8 cellular contexts compared by ENCODE assay signal in the genomic region with DNA sequence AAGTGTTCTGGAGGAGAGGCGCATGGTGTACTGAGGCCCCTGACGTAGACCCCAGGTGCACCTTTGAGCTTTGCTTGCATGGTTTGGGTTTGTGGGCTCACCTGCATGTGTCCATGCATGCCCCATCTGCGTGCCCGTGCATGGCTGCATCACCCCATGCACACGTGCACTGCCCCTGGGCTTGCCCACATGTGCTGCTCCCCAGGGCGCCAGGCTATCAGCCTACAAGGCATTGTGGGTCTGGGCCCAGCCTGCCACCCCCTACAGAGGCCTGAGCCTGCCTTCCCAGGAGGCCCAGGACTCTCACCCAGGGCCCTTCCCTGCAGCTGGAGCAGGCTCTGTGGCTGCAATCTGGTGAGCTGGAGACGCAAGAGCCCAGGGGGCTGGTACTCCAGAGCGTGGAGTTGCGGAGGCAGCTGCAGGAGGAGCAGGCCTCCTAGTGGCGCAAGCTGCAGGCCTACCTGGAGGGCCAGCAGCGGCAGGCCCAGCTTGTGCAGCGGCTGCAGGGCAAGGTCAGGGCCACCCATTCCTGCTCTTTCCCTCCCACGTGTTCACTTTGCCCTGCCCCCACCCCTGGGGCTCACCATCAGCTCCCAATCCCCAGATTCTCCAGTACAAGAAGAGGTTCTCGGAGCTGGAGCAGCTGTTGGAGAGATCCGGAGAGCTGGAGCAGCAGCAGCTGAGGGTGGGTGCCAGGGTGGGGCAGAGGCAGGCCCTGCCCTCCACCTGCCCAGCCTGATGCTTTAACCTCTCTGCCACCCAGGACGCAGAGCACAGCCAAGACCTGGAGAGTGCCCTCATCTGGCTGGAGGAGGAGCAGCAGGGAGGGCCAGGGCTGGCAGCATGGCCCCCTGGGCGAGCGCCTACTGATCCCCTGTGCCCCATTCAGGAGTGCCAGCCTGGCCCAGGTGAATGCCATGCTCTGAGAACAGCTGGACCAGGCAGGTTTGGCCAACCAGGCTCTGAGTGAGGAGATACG. TPM values are rescaled to one million over a fixed set of nuclear protein-coding genes. Genes with fewer than 3 reads are reported as not detected.
DNase-seq lines count a peak whose midpoint lies in the region; ATAC-seq, FAIRE-seq and TF ChIP-seq lines count a peak whose summit lies in the region.
"Not testable (repeated sequence)": the region's sequence is repeated elsewhere in the genome, so short reads cannot be mapped to it uniquely, and the experiment has no call there.
"Had no signal": no experiment of that assay in that cellular context is flagged by ENCODE, and none has a peak within 500 bp of the region (broad histone marks: within the 10 kb centered on the region; RNA-seq: fewer than 3 reads in every experiment).

No MANE protein-coding gene starts in this region.

- H3K9me3 ChIP-seq in right cardiac atrium (ENCODE audit: control insufficient read depth, low read length); mucosa of descending colon: not testable (repeated sequence)

- FAIRE-seq in H54 (lab: Jason Lieb, UNC) = peak; percentile 70

- not testable (repeated sequence) for H3K36me3 Mint-ChIP-seq in activated T-cell treated with anti-CD3 and anti-CD28 coated beads, Interleukin-2, amount 50 U/mL, for 4 hours (ENCODE audit: insufficient read depth); central memory CD8-positive, alpha-beta T cell (ENCODE audit: insufficient read depth); stimulated activated effector memory CD8-positive, alpha-beta T cell treated with anti-CD3 and anti-CD28 coated beads, Interleukin-12 subunit alpha, Interleukin-12 subunit beta, amount 100 ng/mL, for 72 hours

- not testable (repeated sequence) for H3K4me3 ChIP-seq in right cardiac atrium (ENCODE audit: low read length); mucosa of descending colon

- ATAC-seq in SK-N-SH treated with all-trans-retinoic acid at 6 μM for 48 hours = peak; percentile 83
- peak; percentile 58 to 66 for ATAC-seq in activated T-cell treated with anti-CD3 and anti-CD28 coated beads, Interleukin-2, amount 50 U/mL, for 4 hours
- ATAC-seq in central memory CD8-positive, alpha-beta T cell (replicated peaks; ENCODE audit: extremely low read depth, poor library complexity, severe bottlenecking) = peak; percentile 60
- ATAC-seq in right cardiac atrium = peak; percentile 60 to 63
- peak; percentile 91 for ATAC-seq in mucosa of descending colon
- ATAC-seq in stimulated activated effector memory CD8-positive, alpha-beta T cell treated with anti-CD3 and anti-CD28 coated beads, Interleukin-12 subunit alpha, Interleukin-12 subunit beta, amount 100 ng/mL, for 72 hours = peak; percentile 85

- not testable (repeated sequence) for H3K27me3 ChIP-seq in right cardiac atrium (ENCODE audit: control insufficient read depth, insufficient read depth)

- H3K27ac Mint-ChIP-seq in central memory CD8-positive, alpha-beta T cell (ENCODE audit: low read depth); stimulated activated effector memory CD8-positive, alpha-beta T cell treated with anti-CD3 and anti-CD28 coated beads, Interleukin-12 subunit alpha, Interleukin-12 subunit beta, amount 100 ng/mL, for 72 hours: not testable (repeated sequence)

- not testable (repeated sequence) for H3K4me1 Mint-ChIP-seq in activated T-cell treated with anti-CD3 and anti-CD28 coated beads, Interleukin-2, amount 50 U/mL, for 4 hours (ENCODE audit: low read depth); central memory CD8-positive, alpha-beta T cell; stimulated activated effector memory CD8-positive, alpha-beta T cell treated with anti-CD3 and anti-CD28 coated beads, Interleukin-12 subunit alpha, Interleukin-12 subunit beta, amount 100 ng/mL, for 72 hours

- H3K36me3 ChIP-seq in mucosa of descending colon (ENCODE audit: low read depth) = not testable (repeated sequence)

- intact Hi-C loops in right cardiac atrium (cut with DNase I); mucosa of descending colon (cut with DNase I, micrococcal nuclease): not testable (repeated sequence)

- H3K4me1 ChIP-seq in right cardiac atrium (ENCODE audit: control insufficient read depth, insufficient read depth, low read length); mucosa of descending colon (ENCODE audit: low read depth): not testable (repeated sequence)

- DNase-seq in H54 (ENCODE audit: insufficient read length, low spot score); activated T-cell treated with anti-CD3 and anti-CD28 coated beads, Interleukin-2, amount 50 U/mL, for 4 hours; central memory CD8-positive, alpha-beta T cell (ENCODE audit: low spot score in 2 of 2); right cardiac atrium; mucosa of descending colon; stimulated activated effector memory CD8-positive, alpha-beta T cell treated with anti-CD3 and anti-CD28 coated beads, Interleukin-12 subunit alpha, Interleukin-12 subunit beta, amount 100 ng/mL, for 72 hours (ENCODE audit: low spot score in 2 of 2): not testable (repeated sequence)

- not testable (repeated sequence) for TF ChIP-seq CTCF in mucosa of descending colon (IDR thresholded peaks at IDR 0.05)

- TF ChIP-seq POLR2A in H54 (IDR thresholded peaks at IDR 0.05; ENCODE audit: low read depth, low read length) = not testable (repeated sequence)

- not testable (repeated sequence) for H3K27me3 Mint-ChIP-seq in activated T-cell treated with anti-CD3 and anti-CD28 coated beads, Interleukin-2, amount 50 U/mL, for 4 hours (ENCODE audit: low read depth); central memory CD8-positive, alpha-beta T cell

- H3K9me3 Mint-ChIP-seq in activated T-cell treated with anti-CD3 and anti-CD28 coated beads, Interleukin-2, amount 50 U/mL, for 4 hours; central memory CD8-positive, alpha-beta T cell; stimulated activated effector memory CD8-positive, alpha-beta T cell treated with anti-CD3 and anti-CD28 coated beads, Interleukin-12 subunit alpha, Interleukin-12 subunit beta, amount 100 ng/mL, for 72 hours: not testable (repeated sequence)

- H3K4me3 Mint-ChIP-seq in activated T-cell treated with anti-CD3 and anti-CD28 coated beads, Interleukin-2, amount 50 U/mL, for 4 hours; central memory CD8-positive, alpha-beta T cell; stimulated activated effector memory CD8-positive, alpha-beta T cell treated with anti-CD3 and anti-CD28 coated beads, Interleukin-12 subunit alpha, Interleukin-12 subunit beta, amount 100 ng/mL, for 72 hours: not testable (repeated sequence)

- H3K27ac ChIP-seq in right cardiac atrium (ENCODE audit: low read length) = not testable (repeated sequence)

- WGBS in right cardiac atrium = 74% methylated on average over 3 of the region's 19 CpGs

RNA-seq across cellular contexts. Expression of gene RNU1-4, which starts 9.9 kb away (rescaled TPM):
- total RNA-seq in activated T-cell treated with anti-CD3 and anti-CD28 coated beads, Interleukin-2, amount 50 U/mL, for 4 hours = 1,000 to 10,000 TPM; 1,321 to 1,622 (median 1,616) TPM
- total RNA-seq in right cardiac atrium = 1,000 to 10,000 TPM; 3,675 to 8,578 (median 7,073) TPM
- not detected for polyA plus RNA-seq in right cardiac atrium
- total RNA-seq in mucosa of descending colon = 1,000 to 10,000 TPM; 2,195 to 6,222 (median 2,378) TPM
- polyA plus RNA-seq: IMR-90 had no signal
